Comparison of ENCODE assay signal across 8 cellular contexts in the genomic region with DNA sequence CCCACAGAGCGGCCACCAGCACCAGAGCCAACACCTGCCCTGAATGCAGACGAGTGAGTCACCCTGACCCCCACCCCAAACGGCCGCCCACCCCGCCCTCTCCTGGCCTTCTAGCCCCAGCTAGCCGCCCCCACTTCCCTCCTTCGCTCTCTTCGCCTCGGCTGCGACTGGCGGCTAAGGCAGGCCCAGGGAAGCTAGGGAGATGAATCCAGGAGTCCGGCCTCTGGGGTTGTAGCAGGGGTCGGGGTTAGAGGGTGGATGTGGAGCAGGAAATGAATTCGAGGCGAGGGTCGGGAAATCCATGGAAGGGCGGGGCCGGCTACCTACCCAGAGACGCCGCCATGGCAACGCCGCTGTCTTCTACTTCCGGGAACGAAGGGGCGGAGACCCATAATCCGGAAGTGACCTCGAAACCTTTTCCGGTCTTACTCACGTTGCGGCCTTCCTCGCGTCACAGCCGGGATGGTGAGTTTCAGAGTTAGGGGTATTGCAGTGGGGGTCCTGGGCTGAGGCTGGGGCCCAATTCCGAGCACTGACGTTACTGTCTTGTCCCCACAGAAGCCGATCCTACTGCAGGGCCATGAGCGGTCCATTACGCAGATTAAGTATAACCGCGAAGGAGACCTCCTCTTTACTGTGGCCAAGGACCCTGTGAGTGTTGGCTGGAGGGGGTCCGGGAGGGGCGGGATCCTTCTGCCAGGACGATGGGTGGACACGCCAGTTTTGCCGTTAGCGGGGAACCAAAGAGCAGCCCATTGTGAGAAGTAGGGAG. TPM values are rescaled to one million over a fixed set of nuclear protein-coding genes. Genes with fewer than 3 reads are reported as not detected.
DNase-seq lines count a peak whose midpoint lies in the region; ATAC-seq and TF ChIP-seq lines count a peak whose summit lies in the region.

A gene (plus strand): TSS at position 428 of the 772 bp plus-strand sequence. CDS start 35 bp downstream, at position 463.
A gene (minus strand): TSS at position 374 of the 772 bp plus-strand sequence. CDS start 31 bp downstream, at position 343.

- H3K9me2 ChIP-seq in GM23248 (ENCODE audit: insufficient read depth): no peaks in the 10 kb centered on the region

- DNase-seq in DMS79 treated with DMSO at 0.1 percent for 48 hours (lab: John Stamatoyannopoulos, UW): peak; percentile 89
- DNase-seq in GM23248: peak; percentile 98
- DNase-seq in LoVo (ENCODE audit: low spot score): peak; percentile 92
- peak; percentile 87 for DNase-seq in activated T-helper 9 cell treated with anti-CD3 and anti-CD28 coated beads, Interleukin-2, amount 50 U/mL, for 16 hours (ENCODE audit: low read depth)
- peak; percentile 91 for DNase-seq in fibroblast of peridontal ligament (ENCODE audit: extremely low read depth)
- peak; percentile 75 to 95 (median 90) for DNase-seq in naive thymus-derived CD8-positive, alpha-beta T cell
- DNase-seq in stimulated activated naive CD4-positive, alpha-beta T cell (lab: John Stamatoyannopoulos, UW): peak; percentile 80 to 90 (median 88)

- WGBS in GM23248 (ENCODE audit: low coverage in 1 of 2, low lambda C conversion rate in 2 of 2, missing lambda C conversion rate in 2 of 2), 2 experiments: 2 to 4% methylated on average over 42 to 46 of the region's 46 CpGs

- H3K4me3 ChIP-seq in GM23248: peak within 1 kb of the TSS; percentile 95

- H3F3A ChIP-seq in GM23248 (ENCODE audit: insufficient read depth): no peaks in the 10 kb centered on the region

- peak within 1 kb of the TSS; percentile 86 for H3K27ac ChIP-seq in GM23248

- peak within 1 kb of the TSS; percentile 90 to 99 (median 96) for H3K4me3 Mint-ChIP-seq in naive thymus-derived CD8-positive, alpha-beta T cell

- H3K4me2 ChIP-seq in GM23248 (ENCODE audit: unreplicated experiment): peak within 1 kb of the TSS; percentile 95

- no peaks in the 10 kb centered on the region for H3K27me3 ChIP-seq in GM23248 (replicated peaks; ENCODE audit: insufficient read depth)

- H3K27me3 Mint-ChIP-seq in naive thymus-derived CD8-positive, alpha-beta T cell: no peaks in the 10 kb centered on the region

- peak within 1 kb of the TSS; percentile 87 for H2AFZ ChIP-seq in GM23248

- ATAC-seq in naive thymus-derived CD8-positive, alpha-beta T cell: peak; percentile 89 to 95

- H3K79me2 ChIP-seq in GM23248 (ENCODE audit: insufficient read depth): peaks cover 80% of the 10 kb centered on the region

- TF ChIP-seq POLR2A in Raji (IDR thresholded peaks at IDR 0.05; ENCODE audit: insufficient read depth, low read depth, low read length): peak; percentile 93

- H3K9me3 Mint-ChIP-seq in naive thymus-derived CD8-positive, alpha-beta T cell: no peaks in the 10 kb centered on the region

- peaks cover 14 to 53% (median 41%) of the 10 kb centered on the region in 4 donors for H3K4me1 Mint-ChIP-seq in naive thymus-derived CD8-positive, alpha-beta T cell

- H3K36me3 ChIP-seq in GM23248 (ENCODE audit: low read depth): peaks cover 20% of the 10 kb centered on the region

- peaks cover 28% of the 10 kb centered on the region for H3K4me1 ChIP-seq in GM23248 (ENCODE audit: insufficient read depth)

- H3K36me3 Mint-ChIP-seq in naive thymus-derived CD8-positive, alpha-beta T cell: peaks cover 0 to 44% (median 0%) of the 10 kb centered on the region in 3 donors

- in situ Hi-C loops in GM23248 (cut with MboI): no loop called here

- peak within 1 kb of the TSS; percentile 100 for H3K9ac ChIP-seq in GM23248

- H3K9me3 ChIP-seq in GM23248 (ENCODE audit: low read depth): no peaks in the 10 kb centered on the region

- POLR2A ChIA-PET in naive thymus-derived CD8-positive, alpha-beta T cell (lab: Charles Lee): interaction anchor here (0.5 to 50.5 kb wide), 7 partner anchors 16 to 564 kb away, joined by 3 to 2080 read pairs (median 7); a partner anchor contains a TSS

- peak within 1 kb of the TSS; percentile 95 to 100 (median 99) for H3K27ac Mint-ChIP-seq in naive thymus-derived CD8-positive, alpha-beta T cell

- H4K20me1 ChIP-seq in GM23248 (ENCODE audit: insufficient read depth): no peaks in the 10 kb centered on the region

RNA-seq across cellular contexts. Expression of the first gene that starts in this region (rescaled TPM):
- total RNA-seq in GM23248 (2014; rRNA removed; shearing (Covaris generic)): 266 and 286 TPM in 2 replicates
- 259 and 265 TPM in 2 replicates for polyA plus RNA-seq in GM23248 (2016; fragmentation: Nextera tagmentation; extraction: Ambion mirVana)
- total RNA-seq in naive thymus-derived CD8-positive, alpha-beta T cell: 10 to 100 TPM; 80.3 to 96.9 TPM
- polyA plus RNA-seq in naive thymus-derived CD8-positive, alpha-beta T cell: 100 to 1,000 TPM; 167 to 181 (median 179) TPM

RNA-seq across cellular contexts. Expression of the second gene that starts in this region (rescaled TPM):
- total RNA-seq in GM23248 (2014; rRNA removed; shearing (Covaris generic)): 12.5 and 23.5 TPM in 2 replicates
- 25.6 and 26.1 TPM in 2 replicates for polyA plus RNA-seq in GM23248 (2016; fragmentation: Nextera tagmentation; extraction: Ambion mirVana)
- 10 to 100 TPM; 24.3 to 26.4 TPM for total RNA-seq in naive thymus-derived CD8-positive, alpha-beta T cell
- polyA plus RNA-seq in naive thymus-derived CD8-positive, alpha-beta T cell: 1 to 10 TPM; 2.1 to 4.9 (median 4.4) TPM

Comparison
In these comparisons a context has a peak if more than half of its experiments do, and no peak if none do; other contexts are left out.
1. Peak in every context shown above with its lines: DNase-seq, ATAC-seq, H3K4me3 ChIP-seq and H3K27ac ChIP-seq.